26 cellular contexts compared by ENCODE assay signal in genomic region chr4:12844111-12844510, GRCh38.
"Had no signal": no experiment of that assay in that cellular context is flagged by ENCODE, and none has a peak within 500 bp of the region (broad histone marks: within the 10 kb centered on the region; RNA-seq: fewer than 3 reads in every experiment).

No MANE protein-coding gene starts in this region.

- H3K4me3 ChIP-seq: colonic mucosa, dorsolateral prefrontal cortex, gastroesophageal sphincter, hepatocyte, mucosa of descending colon, right lobe of liver, skin epidermis, vagina had no signal

- H3K4me2 ChIP-seq: hepatocyte had no signal

- H3K4me3 Mint-ChIP-seq: activated CD4-positive, alpha-beta memory T cell treated with anti-CD3 and anti-CD28 coated beads, Interleukin-2, amount 10 ng/mL, durations not matched to agents 7 days and 5 days; activated CD4-positive, alpha-beta T cell treated with anti-CD3 and anti-CD28 coated beads, Interleukin-2, amount 10 ng/mL, durations not matched to agents 7 days and 5 days; activated naive CD4-positive, alpha-beta T cell treated with anti-CD3 and anti-CD28 coated beads, Interleukin-2, amount 10 ng/mL, durations not matched to agents 7 days and 5 days; activated naive CD8-positive, alpha-beta T cell treated with anti-CD3 and anti-CD28 coated beads, Interleukin-2, amount 10 ng/mL, durations not matched to agents 7 days and 5 days; activated T-cell treated with anti-CD3 and anti-CD28 coated beads, Interleukin-2, amount 50 U/mL, for 24 hours; effector memory CD8-positive, alpha-beta T cell; memory B cell; nephron; stimulated activated memory B cell treated with anti-CD40 and anti-IgM and Interleukin-4, amounts not matched to agents 10 μg/mL and 1 μg/mL and 100 μg/mL, for 72 hours; stimulated activated naive CD8-positive, alpha-beta T cell treated with anti-CD3 and anti-CD28 coated beads, Interleukin-15, amount 100 ng/mL, for 72 hours; type B pancreatic cell had no signal

- H3K27ac ChIP-seq: colonic mucosa, dorsolateral prefrontal cortex, gastroesophageal sphincter, hepatocyte, right lobe of liver, skin epidermis, vagina had no signal

- H3K36me3 ChIP-seq: colonic mucosa, gastroesophageal sphincter, right lobe of liver, vagina had no signal

- H3K4me1 ChIP-seq: colonic mucosa, gastroesophageal sphincter, right lobe of liver, vagina had no signal

- H3K79me2 ChIP-seq: hepatocyte had no signal

- H3K27ac Mint-ChIP-seq: activated CD4-positive, alpha-beta memory T cell treated with anti-CD3 and anti-CD28 coated beads, Interleukin-2, amount 10 ng/mL, durations not matched to agents 7 days and 5 days; activated CD4-positive, alpha-beta T cell treated with anti-CD3 and anti-CD28 coated beads, Interleukin-2, amount 10 ng/mL, durations not matched to agents 7 days and 5 days; activated naive CD4-positive, alpha-beta T cell treated with anti-CD3 and anti-CD28 coated beads, Interleukin-2, amount 10 ng/mL, durations not matched to agents 7 days and 5 days; activated naive CD8-positive, alpha-beta T cell treated with anti-CD3 and anti-CD28 coated beads, Interleukin-2, amount 10 ng/mL, durations not matched to agents 7 days and 5 days; activated T-cell treated with anti-CD3 and anti-CD28 coated beads, Interleukin-2, amount 50 U/mL, for 24 hours; effector memory CD8-positive, alpha-beta T cell; memory B cell; nephron; stimulated activated memory B cell treated with anti-CD40 and anti-IgM and Interleukin-4, amounts not matched to agents 10 μg/mL and 1 μg/mL and 100 μg/mL, for 72 hours; stimulated activated naive CD8-positive, alpha-beta T cell treated with anti-CD3 and anti-CD28 coated beads, Interleukin-15, amount 100 ng/mL, for 72 hours; type B pancreatic cell had no signal

- H3K4me1 Mint-ChIP-seq: activated CD4-positive, alpha-beta memory T cell treated with anti-CD3 and anti-CD28 coated beads, Interleukin-2, amount 10 ng/mL, durations not matched to agents 7 days and 5 days; activated CD4-positive, alpha-beta T cell treated with anti-CD3 and anti-CD28 coated beads, Interleukin-2, amount 10 ng/mL, durations not matched to agents 7 days and 5 days; activated naive CD4-positive, alpha-beta T cell treated with anti-CD3 and anti-CD28 coated beads, Interleukin-2, amount 10 ng/mL, durations not matched to agents 7 days and 5 days; activated naive CD8-positive, alpha-beta T cell treated with anti-CD3 and anti-CD28 coated beads, Interleukin-2, amount 10 ng/mL, durations not matched to agents 7 days and 5 days; memory B cell; nephron; stimulated activated memory B cell treated with anti-CD40 and anti-IgM and Interleukin-4, amounts not matched to agents 10 μg/mL and 1 μg/mL and 100 μg/mL, for 72 hours; stimulated activated naive CD8-positive, alpha-beta T cell treated with anti-CD3 and anti-CD28 coated beads, Interleukin-15, amount 100 ng/mL, for 72 hours had no signal

- H3K9me3 Mint-ChIP-seq: activated CD4-positive, alpha-beta memory T cell treated with anti-CD3 and anti-CD28 coated beads, Interleukin-2, amount 10 ng/mL, durations not matched to agents 7 days and 5 days; activated CD4-positive, alpha-beta T cell treated with anti-CD3 and anti-CD28 coated beads, Interleukin-2, amount 10 ng/mL, durations not matched to agents 7 days and 5 days; activated naive CD4-positive, alpha-beta T cell treated with anti-CD3 and anti-CD28 coated beads, Interleukin-2, amount 10 ng/mL, durations not matched to agents 7 days and 5 days; activated naive CD8-positive, alpha-beta T cell treated with anti-CD3 and anti-CD28 coated beads, Interleukin-2, amount 10 ng/mL, durations not matched to agents 7 days and 5 days; activated T-cell treated with anti-CD3 and anti-CD28 coated beads, Interleukin-2, amount 50 U/mL, for 24 hours; memory B cell; nephron; stimulated activated memory B cell treated with anti-CD40 and anti-IgM and Interleukin-4, amounts not matched to agents 10 μg/mL and 1 μg/mL and 100 μg/mL, for 72 hours; stimulated activated naive CD8-positive, alpha-beta T cell treated with anti-CD3 and anti-CD28 coated beads, Interleukin-15, amount 100 ng/mL, for 72 hours; type B pancreatic cell had no signal

- H3K36me3 Mint-ChIP-seq: activated naive CD4-positive, alpha-beta T cell treated with anti-CD3 and anti-CD28 coated beads, Interleukin-2, amount 10 ng/mL, durations not matched to agents 7 days and 5 days; activated naive CD8-positive, alpha-beta T cell treated with anti-CD3 and anti-CD28 coated beads, Interleukin-2, amount 10 ng/mL, durations not matched to agents 7 days and 5 days; memory B cell; stimulated activated memory B cell treated with anti-CD40 and anti-IgM and Interleukin-4, amounts not matched to agents 10 μg/mL and 1 μg/mL and 100 μg/mL, for 72 hours; type B pancreatic cell had no signal

- ATAC-seq: effector memory CD8-positive, alpha-beta T cell; gastroesophageal sphincter; left cardiac atrium; mucosa of descending colon; right lobe of liver; stimulated activated memory B cell treated with anti-CD40 and anti-IgM and Interleukin-4, amounts not matched to agents 10 μg/mL and 1 μg/mL and 100 μg/mL, for 72 hours; stimulated activated naive CD8-positive, alpha-beta T cell treated with anti-CD3 and anti-CD28 coated beads, Interleukin-15, amount 100 ng/mL, for 72 hours had no signal

- H2AFZ ChIP-seq: hepatocyte had no signal

- H3K9me3 ChIP-seq: colonic mucosa, gastroesophageal sphincter, mucosa of descending colon, right lobe of liver, vagina had no signal

- H3K27me3 ChIP-seq: colonic mucosa, right lobe of liver, vagina had no signal

- H3K27me3 Mint-ChIP-seq: activated CD4-positive, alpha-beta memory T cell treated with anti-CD3 and anti-CD28 coated beads, Interleukin-2, amount 10 ng/mL, durations not matched to agents 7 days and 5 days; activated naive CD4-positive, alpha-beta T cell treated with anti-CD3 and anti-CD28 coated beads, Interleukin-2, amount 10 ng/mL, durations not matched to agents 7 days and 5 days; effector memory CD8-positive, alpha-beta T cell had no signal

- DNase-seq: activated CD4-positive, alpha-beta memory T cell treated with anti-CD3 and anti-CD28 coated beads, Interleukin-2, amount 10 ng/mL, durations not matched to agents 7 days and 5 days; activated CD4-positive, alpha-beta T cell treated with anti-CD3 and anti-CD28 coated beads for 1 hour; activated CD4-positive, alpha-beta T cell treated with anti-CD3 and anti-CD28 coated beads, Interleukin-2, amount 10 ng/mL, durations not matched to agents 7 days and 5 days; activated CD8-positive, alpha-beta memory T cell treated with anti-CD3 and anti-CD28 coated beads, Interleukin-2, amount 50 U/mL, for 48 hours; activated gamma-delta T cell; activated naive CD4-positive, alpha-beta T cell treated with anti-CD3 and anti-CD28 coated beads, Interleukin-2, amount 10 ng/mL, durations not matched to agents 7 days and 5 days; activated naive CD8-positive, alpha-beta T cell treated with anti-CD3 and anti-CD28 coated beads, Interleukin-2, amount 10 ng/mL, durations not matched to agents 7 days and 5 days; activated T-cell treated with anti-CD3 and anti-CD28 coated beads, Interleukin-2, amount 50 U/mL, for 24 hours; colonic mucosa; dorsolateral prefrontal cortex; effector memory CD8-positive, alpha-beta T cell; left cardiac atrium; mucosa of descending colon; right lobe of liver; stimulated activated CD4-positive, alpha-beta T cell treated with anti-CD3 and anti-CD28 coated beads, Interleukin-4, amount 100 ng/mL, for 24 hours; stimulated activated naive CD8-positive, alpha-beta T cell treated with anti-CD3 and anti-CD28 coated beads, Interleukin-15, amount 100 ng/mL, for 72 hours; substantia nigra; T-helper 2 cell had no signal
